In genomic region chr15:51024735-51025453, GRCh38 we compare ENCODE assay signal across 1 cellular context.
TF ChIP-seq lines count a peak whose summit lies in the region.

No MANE protein-coding gene starts in this region.

TF ChIP-seq in IMR-90, 13 proteins besides CTCF, POLR2A, EP300 and RAD21 (continued from another document):
- TF ChIP-seq ELK1 (IDR thresholded peaks at IDR 0.05; ENCODE audit: borderline replicate concordance, low read depth, low read length) (no peak), NFE2L2 (IDR thresholded peaks at IDR 0.05; ENCODE audit: low read depth, low read length) (no peak), SMC3 (IDR thresholded peaks at IDR 0.05; ENCODE audit: low read depth, low read length) (no peak), FOS (IDR thresholded peaks at IDR 0.05; ENCODE audit: low read depth, low read length) (no peak), CEBPB (IDR thresholded peaks at IDR 0.05; ENCODE audit: low read depth, low read length) (no peak), RFX5 (IDR thresholded peaks at IDR 0.05; ENCODE audit: low read depth, low read length) (no peak), BHLHE40 (IDR thresholded peaks at IDR 0.05; ENCODE audit: low read depth, low read length) (no peak), RCOR1 (IDR thresholded peaks at IDR 0.05; ENCODE audit: insufficient replicate concordance, low read length) (no peak), USF2 (IDR thresholded peaks at IDR 0.05; ENCODE audit: low read depth, low read length) (no peak), MXI1 (IDR thresholded peaks at IDR 0.05; ENCODE audit: borderline replicate concordance, low read depth, low read length) (no peak), MAFK (IDR thresholded peaks at IDR 0.05; ENCODE audit: low read depth, low read length) (no peak), CHD1 (IDR thresholded peaks at IDR 0.05; ENCODE audit: low read depth, low read length) (no peak)
TF ChIP-seq in IMR-90: peak in this region for 0.
